ENCODE assay signal across 8 cellular contexts in the genomic region with DNA sequence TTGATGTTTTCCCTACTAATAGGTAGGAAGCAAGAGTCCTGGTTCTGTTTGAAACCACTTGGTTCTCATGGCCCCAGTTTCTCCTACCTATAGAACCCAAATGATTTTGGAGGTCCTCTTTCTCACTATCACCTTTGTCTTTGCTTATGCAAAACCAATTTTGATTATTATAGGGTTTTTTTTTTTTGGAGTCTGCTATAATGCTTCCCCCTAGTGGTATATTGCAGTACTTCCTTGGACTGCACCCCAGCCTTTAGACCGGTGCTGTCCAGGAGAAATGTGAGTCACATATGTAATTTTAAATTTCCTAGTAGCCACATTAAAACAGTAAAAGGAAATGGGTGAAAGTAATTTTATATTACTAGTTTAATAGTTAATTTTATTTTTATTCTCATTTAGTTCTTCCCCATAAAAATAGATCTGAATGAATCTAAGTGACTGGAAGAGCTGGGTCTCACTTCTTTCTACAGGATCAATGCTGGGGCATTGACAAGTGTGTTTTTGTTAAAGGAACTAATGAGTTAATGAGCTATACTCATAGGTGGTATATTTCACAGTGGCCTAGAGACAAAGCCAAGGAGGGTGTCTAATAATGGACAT. TPM values are rescaled to one million over a fixed set of nuclear protein-coding genes. Genes with fewer than 3 reads are reported as not detected.
A peak's percentile ranks its signal among the peaks of the same experiment; 100 is the strongest.
DNase-seq lines count a peak whose midpoint lies in the region; ATAC-seq and TF ChIP-seq lines count a peak whose summit lies in the region.

No MANE protein-coding gene starts in this region.

- peak; percentile 93 for TF ChIP-seq CTCF in upper lobe of right lung (IDR thresholded peaks at IDR 0.05)

- H3K4me1 ChIP-seq in upper lobe of right lung, result peaks cover 29% of the 10 kb centered on the region

- in situ Hi-C loops in T47D (cut with HindIII; ENCODE audit: low pct_unique_long_range_greater_than_20kb, low sequenced_read_pairs), result no loop called here

- peak; percentile 42 for ATAC-seq in left lobe of liver
- peak; percentile 27 for ATAC-seq in upper lobe of right lung

- no peaks in the 10 kb centered on the region for H3K27me3 ChIP-seq in upper lobe of right lung

- intact Hi-C loops in upper lobe of right lung (cut with DNase I), result no loop called here

- DNase-seq in D341Med (ENCODE audit: low spot score) (peak; percentile 69), HCEC 1CT (peak; percentile 64), NCI-H774 (lab: John Stamatoyannopoulos, UW) (peak; percentile 16), T47D (ENCODE audit: low read depth in 1 of 2, low spot score in 1 of 2) (peak; percentile 58 to 71), left lobe of liver (ENCODE audit: low spot score) (no peak), upper lobe of right lung (no peak), NCI-H524 treated with DMSO at 0.1 percent for 48 hours (lab: John Stamatoyannopoulos, UW) (no peak)
- no peak for DNase-seq in activated effector memory CD4-positive, alpha-beta T cell treated with anti-CD3 and anti-CD28 coated beads, Interleukin-2, amount 50 U/mL, for 16 hours

- H3K4me3 ChIP-seq in upper lobe of right lung, result no peak overlapping the region

- H3K9me3 ChIP-seq in upper lobe of right lung, result no peaks in the 10 kb centered on the region

- no peaks in the 10 kb centered on the region for H3K36me3 ChIP-seq in upper lobe of right lung

- H3K27ac ChIP-seq in upper lobe of right lung, result no peak overlapping the region

RNA-seq across cellular contexts. Expression of gene FCMR, which starts 10.6 kb away (rescaled TPM):
- 1.3 TPM for total RNA-seq in left lobe of liver
- 12.6 TPM for total RNA-seq in upper lobe of right lung

RNA-seq across cellular contexts. Expression of gene IL24, which starts 13.9 kb away (rescaled TPM):
- total RNA-seq in left lobe of liver (not detected), upper lobe of right lung (not detected)

RNA-seq across cellular contexts. Expression of gene PIGR, which starts 35.1 kb away (rescaled TPM):
- total RNA-seq in left lobe of liver (23.3 TPM), upper lobe of right lung (700 TPM)

RNA-seq across cellular contexts. Expression of gene IL20, which starts 45.7 kb away (rescaled TPM):
- total RNA-seq in left lobe of liver (not detected), upper lobe of right lung (not detected)

RNA-seq across cellular contexts. Expression of gene FCAMR, which starts 59.1 kb away (rescaled TPM):
- 0.60 TPM for total RNA-seq in left lobe of liver
- total RNA-seq in upper lobe of right lung, result not detected

Comparison
In these comparisons a context has a peak if more than half of its experiments do, and no peak if none do; other contexts are left out.
1. DNase-seq: peak in D341Med (single experiment), HCEC 1CT (single experiment), NCI-H774 (single experiment) and T47D (2 of 2); none in left lobe of liver (single experiment), upper lobe of right lung (single experiment), NCI-H524 treated with DMSO at 0.1 percent for 48 hours (single experiment) and activated effector memory CD4-positive, alpha-beta T cell treated with anti-CD3 and anti-CD28 coated beads, Interleukin-2, amount 50 U/mL, for 16 hours (single experiment).
2. RNA of gene PIGR, which starts 35.1 kb away (total RNA-seq): 700 TPM in upper lobe of right lung (single experiment); 23.3 TPM in left lobe of liver (single experiment); every median in the first group is over 10 times any median in the second.